In genomic region chr12:4277856-4278581, GRCh38 we compare ENCODE assay signal across 13 cellular contexts. TPM values are rescaled to one million over a fixed set of nuclear protein-coding genes. Genes with fewer than 3 reads are reported as not detected.
A peak's percentile ranks its signal among the peaks of the same experiment; 100 is the strongest.
DNase-seq lines count a peak whose midpoint lies in the region; ATAC-seq and TF ChIP-seq lines count a peak whose summit lies in the region.
"Had no signal": no experiment of that assay in that cellular context is flagged by ENCODE, and none has a peak within 500 bp of the region (broad histone marks: within the 10 kb centered on the region; RNA-seq: fewer than 3 reads in every experiment).

No MANE protein-coding gene starts in this region.

- 54 to 57% methylated on average over 7 of the region's 7 CpGs for WGBS in thyroid gland, 2 donors

- H3K36me3 Mint-ChIP-seq in activated naive CD4-positive, alpha-beta T cell treated with anti-CD3 and anti-CD28 coated beads, Interleukin-2, amount 50 U/mL, for 24 hours, result peaks cover 37% of the 10 kb centered on the region
- peaks cover 86% of the 10 kb centered on the region for H3K36me3 Mint-ChIP-seq in activated T-helper 2 cell treated with anti-CD3 and anti-CD28 coated beads, Interferon-gamma antibody, Interleukin-2, Interleukin-4, amounts not matched to agents 10 μg/mL and 5 μg/mL and 100 μg/mL, durations not matched to agents 14 hours and 24 hours and 36 hours (ENCODE audit: low read depth)

- TF ChIP-seq POLR2A in thyroid gland (IDR thresholded peaks at IDR 0.05), result no peak

- H3K9me3 Mint-ChIP-seq in activated naive CD4-positive, alpha-beta T cell treated with anti-CD3 and anti-CD28 coated beads, Interleukin-2, amount 50 U/mL, for 24 hours, result no peaks in the 10 kb centered on the region
- no peaks in the 10 kb centered on the region for H3K9me3 Mint-ChIP-seq in activated T-helper 2 cell treated with anti-CD3 and anti-CD28 coated beads, Interferon-gamma antibody, Interleukin-2, Interleukin-4, amounts not matched to agents 10 μg/mL and 5 μg/mL and 100 μg/mL, durations not matched to agents 14 hours and 24 hours and 36 hours
- H3K9me3 Mint-ChIP-seq: stimulated activated naive B cell treated with anti-CD40 and anti-IgM and Interleukin-4, amounts not matched to agents 10 μg/mL and 1 μg/mL and 100 μg/mL, for 72 hours had no signal

- DNase-seq in activated naive CD4-positive, alpha-beta T cell (lab: John Stamatoyannopoulos, UW), result no peak
- DNase-seq in activated T-helper 2 cell treated with anti-CD3 and anti-CD28 coated beads, Interferon-gamma antibody, Interleukin-2, Interleukin-4, amounts not matched to agents 10 μg/mL and 5 μg/mL and 100 μg/mL, durations not matched to agents 14 hours and 24 hours and 36 hours (ENCODE audit: low spot score), result no peak
- peak; percentile 35 for DNase-seq in islet precursor cell
- no peak for DNase-seq in thyroid gland
- no peak for DNase-seq in tibial artery
- DNase-seq: EL; IMR-90; NCI-H2081; PC-3; stimulated activated naive B cell treated with anti-CD40 and anti-IgM and Interleukin-4, amounts not matched to agents 10 μg/mL and 1 μg/mL and 100 μg/mL, for 72 hours had no signal

- peaks cover 59% of the 10 kb centered on the region for H3K4me1 Mint-ChIP-seq in activated naive CD4-positive, alpha-beta T cell treated with anti-CD3 and anti-CD28 coated beads, Interleukin-2, amount 50 U/mL, for 24 hours
- H3K4me1 Mint-ChIP-seq in activated T-helper 2 cell treated with anti-CD3 and anti-CD28 coated beads, Interferon-gamma antibody, Interleukin-2, Interleukin-4, amounts not matched to agents 10 μg/mL and 5 μg/mL and 100 μg/mL, durations not matched to agents 14 hours and 24 hours and 36 hours (ENCODE audit: low read depth), result peaks cover 50% of the 10 kb centered on the region

- H3K9me3 ChIP-seq in thyroid gland (no peaks in the 10 kb centered on the region), tibial artery (no peaks in the 10 kb centered on the region)

- TF ChIP-seq CTCF in thyroid gland (IDR thresholded peaks at IDR 0.05) (no peak), tibial artery (IDR thresholded peaks at IDR 0.05) (no peak)

- H3K27ac ChIP-seq in thyroid gland, result peak overlapping the region; percentile 34 to 65 (median 45)
- H3K27ac ChIP-seq in tibial artery, result no peak overlapping the region

- H3K27me3 Mint-ChIP-seq in activated naive CD4-positive, alpha-beta T cell treated with anti-CD3 and anti-CD28 coated beads, Interleukin-2, amount 50 U/mL, for 24 hours, result no peaks in the 10 kb centered on the region
- H3K27me3 Mint-ChIP-seq in activated T-helper 2 cell treated with anti-CD3 and anti-CD28 coated beads, Interferon-gamma antibody, Interleukin-2, Interleukin-4, amounts not matched to agents 10 μg/mL and 5 μg/mL and 100 μg/mL, durations not matched to agents 14 hours and 24 hours and 36 hours (ENCODE audit: low read depth), result no peaks in the 10 kb centered on the region
- H3K27me3 Mint-ChIP-seq: stimulated activated naive B cell treated with anti-CD40 and anti-IgM and Interleukin-4, amounts not matched to agents 10 μg/mL and 1 μg/mL and 100 μg/mL, for 72 hours had no signal

- peaks cover 36 to 49% of the 10 kb centered on the region in 2 donors for H3K4me1 ChIP-seq in thyroid gland
- peaks cover 0 to 66% (median 47%) of the 10 kb centered on the region in 4 donors for H3K4me1 ChIP-seq in tibial artery

- ATAC-seq in HG03159 (IDR thresholded peaks at IDR 0.05; ENCODE audit: unreplicated experiment), result no peak
- no peak for ATAC-seq in HG03565 (IDR thresholded peaks at IDR 0.05; ENCODE audit: unreplicated experiment)
- ATAC-seq: PC-3; stimulated activated naive B cell treated with anti-CD40 and anti-IgM and Interleukin-4, amounts not matched to agents 10 μg/mL and 1 μg/mL and 100 μg/mL, for 72 hours had no signal

- no peak overlapping the region for H3K4me3 ChIP-seq in thyroid gland (replicated peaks in 1 of 3)
- no peak overlapping the region for H3K4me3 ChIP-seq in tibial artery

- intact Hi-C loops in activated T-helper 2 cell treated with anti-CD3 and anti-CD28 coated beads, Interferon-gamma antibody, Interleukin-2, Interleukin-4, amounts not matched to agents 10 μg/mL and 5 μg/mL and 100 μg/mL, durations not matched to agents 14 hours and 24 hours and 36 hours (cut with micrococcal nuclease), result loop anchor here (1.0 to 2.0 kb wide), 4 partner anchors 171 to 393 kb away; no protein-coding TSS in a partner anchor
- intact Hi-C loops in thyroid gland (cut with DNase I) (loop anchor here (5.0 kb wide), 4 partner anchors 171 to 406 kb away; partner anchors contain the start of gene PARP11), tibial artery (cut with DNase I; ENCODE audit: low total_unique reads) (loop anchor here (2.0 to 5.0 kb wide), 4 partner anchors 44 to 391 kb away; partner anchors contain the start of gene TIGAR)

- H3K36me3 ChIP-seq in thyroid gland (peaks cover 23 to 28% of the 10 kb centered on the region in 2 donors), tibial artery (peaks cover 23 to 47% (median 24%) of the 10 kb centered on the region in 3 donors)

- H3K4me3 Mint-ChIP-seq in activated naive CD4-positive, alpha-beta T cell treated with anti-CD3 and anti-CD28 coated beads, Interleukin-2, amount 50 U/mL, for 24 hours, result peak overlapping the region; percentile 98
- H3K4me3 Mint-ChIP-seq in activated T-helper 2 cell treated with anti-CD3 and anti-CD28 coated beads, Interferon-gamma antibody, Interleukin-2, Interleukin-4, amounts not matched to agents 10 μg/mL and 5 μg/mL and 100 μg/mL, durations not matched to agents 14 hours and 24 hours and 36 hours (ENCODE audit: low read depth), result peak overlapping the region; percentile 95

- H3K27me3 ChIP-seq in thyroid gland, result no peaks in the 10 kb centered on the region
- no peaks in the 10 kb centered on the region for H3K27me3 ChIP-seq in tibial artery

- H3K27ac Mint-ChIP-seq in activated naive CD4-positive, alpha-beta T cell treated with anti-CD3 and anti-CD28 coated beads, Interleukin-2, amount 50 U/mL, for 24 hours, result peak overlapping the region; percentile 9
- peak overlapping the region; percentile 52 for H3K27ac Mint-ChIP-seq in activated T-helper 2 cell treated with anti-CD3 and anti-CD28 coated beads, Interferon-gamma antibody, Interleukin-2, Interleukin-4, amounts not matched to agents 10 μg/mL and 5 μg/mL and 100 μg/mL, durations not matched to agents 14 hours and 24 hours and 36 hours
- H3K27ac Mint-ChIP-seq: stimulated activated naive B cell treated with anti-CD40 and anti-IgM and Interleukin-4, amounts not matched to agents 10 μg/mL and 1 μg/mL and 100 μg/mL, for 72 hours had no signal

RNA-seq across cellular contexts. Expression of gene CCND2, which starts 4.5 kb away (rescaled TPM):
- total RNA-seq in activated T-helper 2 cell treated with anti-CD3 and anti-CD28 coated beads, Interferon-gamma antibody, Interleukin-2, Interleukin-4, amounts not matched to agents 10 μg/mL and 5 μg/mL and 100 μg/mL, durations not matched to agents 14 hours and 24 hours and 36 hours, result 557 and 561 TPM in 2 replicates
- 100 to 1,000 TPM in 3 of 4 donors, 10 to 100 TPM in 1; 81.4 to 135 (median 122) TPM for total RNA-seq in thyroid gland
- total RNA-seq: PC-3 had no signal

RNA-seq across cellular contexts. Expression of gene TIGAR, which starts 43.0 kb away (rescaled TPM):
- 8.7 and 9.5 TPM in 2 replicates for total RNA-seq in activated T-helper 2 cell treated with anti-CD3 and anti-CD28 coated beads, Interferon-gamma antibody, Interleukin-2, Interleukin-4, amounts not matched to agents 10 μg/mL and 5 μg/mL and 100 μg/mL, durations not matched to agents 14 hours and 24 hours and 36 hours
- 1 to 10 TPM; 4.0 to 6.3 (median 5.4) TPM for total RNA-seq in thyroid gland

Comparison
In these comparisons a context has a peak if more than half of its experiments do, and no peak if none do; other contexts are left out.
1. H3K27ac ChIP-seq: peak in thyroid gland (3 of 3); none in tibial artery (0 of 2).